11 cellular contexts compared by ENCODE assay signal in genomic region chr22:25566812-25567211, GRCh38. TPM values are rescaled to one million over a fixed set of nuclear protein-coding genes. Genes with fewer than 3 reads are reported as not detected.
DNase-seq lines count a peak whose midpoint lies in the region; ATAC-seq, FAIRE-seq and TF ChIP-seq lines count a peak whose summit lies in the region.
"Had no signal": no experiment of that assay in that cellular context is flagged by ENCODE, and none has a peak within 500 bp of the region (broad histone marks: within the 10 kb centered on the region; RNA-seq: fewer than 3 reads in every experiment).

No MANE protein-coding gene starts in this region.

- ATAC-seq in HG03439 (IDR thresholded peaks at IDR 0.05; ENCODE audit: unreplicated experiment) (no peak), HG03095 (IDR thresholded peaks at IDR 0.05; ENCODE audit: unreplicated experiment) (no peak)

- H3K36me3 ChIP-seq in left ventricle myocardium inferior (no peaks in the 10 kb centered on the region), right atrium auricular region (no peaks in the 10 kb centered on the region), OCI-LY7 (ENCODE audit: insufficient read depth, low read length) (no peaks in the 10 kb centered on the region)
- H3K36me3 ChIP-seq: MG63 had no signal

- H3K4me3 ChIP-seq in left ventricle myocardium inferior (peak overlapping the region; percentile 92), right atrium auricular region (no peak overlapping the region), OCI-LY7 (ENCODE audit: low read depth, low read length, poor library complexity, severe bottlenecking) (peak overlapping the region; percentile 96)
- H3K4me3 ChIP-seq: MG63 had no signal

- H3K79me2 ChIP-seq in OCI-LY7 (ENCODE audit: insufficient read depth, low read depth, low read length): peaks cover 67% of the 10 kb centered on the region

- H3K4me1 Mint-ChIP-seq in immature natural killer cell: peaks cover 10 to 25% of the 10 kb centered on the region in 2 donors

- intact Hi-C loops in left ventricle myocardium inferior (cut with micrococcal nuclease) (no loop called here), OCI-LY7 (cut with micrococcal nuclease; ENCODE audit: unreplicated experiment) (loop anchor here (2.0 to 5.0 kb wide), 5 partner anchors 60 to 205 kb away; no protein-coding TSS in a partner anchor)

- H3K27me3 ChIP-seq in left ventricle myocardium inferior (ENCODE audit: low read depth) (peaks cover 17% of the 10 kb centered on the region), right atrium auricular region (no peaks in the 10 kb centered on the region)

- peak overlapping the region; percentile 23 for H3K27ac ChIP-seq in left ventricle myocardium inferior (replicated peaks)
- H3K27ac ChIP-seq in right atrium auricular region: no peak overlapping the region
- H3K27ac ChIP-seq in OCI-LY7 (ENCODE audit: low read depth, low read length, poor library complexity, severe bottlenecking): peak overlapping the region; percentile 81

- peak; percentile 63 for FAIRE-seq in urothelium cell line (lab: Jason Lieb, UNC)
- FAIRE-seq: TTC549 had no signal

- no peaks in the 10 kb centered on the region for H3K9me3 Mint-ChIP-seq in immature natural killer cell

- H3K4me1 ChIP-seq in left ventricle myocardium inferior (peaks cover 37% of the 10 kb centered on the region), right atrium auricular region (peaks cover 0 to 16% of the 10 kb centered on the region in 2 donors), OCI-LY7 (ENCODE audit: insufficient read depth, low read length, poor library complexity, severe bottlenecking) (peaks cover 54% of the 10 kb centered on the region)

- CTCF ChIA-PET in OCI-LY7 (lab: Charles Lee; ENCODE audit: unreplicated experiment): no interaction called here

- peak overlapping the region; percentile 93 for H3K4me2 ChIP-seq in OCI-LY7 (ENCODE audit: low read length)

- DNase-seq in left ventricle myocardium inferior: no peak
- no peak for DNase-seq in right atrium auricular region (ENCODE audit: low spot score)
- DNase-seq in OCI-LY7 (ENCODE audit: low spot score): peak; percentile 62
- DNase-seq in immature natural killer cell: no peak
- DNase-seq in urothelium cell line (ENCODE audit: low spot score): no peak
- no peak for DNase-seq in NCI-H1436 (lab: John Stamatoyannopoulos, UW)
- DNase-seq: amniotic stem cell, MG63 had no signal

- H3K9me2 ChIP-seq in OCI-LY7 (ENCODE audit: insufficient read depth, low read length): no peaks in the 10 kb centered on the region

- no TSS peak for BruUV-seq in OCI-LY7 (replicated peaks; lab: Mats Ljungman, UMichigan)

- H3K27me3 Mint-ChIP-seq in immature natural killer cell (ENCODE audit: low read depth in 3 of 3): peaks cover 4 to 22% (median 7%) of the 10 kb centered on the region in 3 donors

- POLR2A ChIA-PET in OCI-LY7 (lab: Charles Lee): interaction anchor here (1.2 kb wide), 1 partner anchor 21 kb away, joined by 4 read pairs; no protein-coding TSS in a partner anchor

- peak overlapping the region in 3 of 5 donors; percentile 51 to 98 (median 86) for H3K4me3 Mint-ChIP-seq in immature natural killer cell

- H2AFZ ChIP-seq in OCI-LY7 (ENCODE audit: low read length): peak overlapping the region; percentile 48; the same call in 1 of the 2 replicates

- H3K27ac Mint-ChIP-seq in immature natural killer cell: no peak overlapping the region

- TF ChIP-seq CTCF in left ventricle myocardium inferior (IDR thresholded peaks at IDR 0.05; ENCODE audit: borderline replicate concordance): no peak
- no peak for TF ChIP-seq CTCF in right atrium auricular region (IDR thresholded peaks at IDR 0.05)
- TF ChIP-seq CTCF in OCI-LY7 (conservative IDR thresholded peaks at IDR 0.05; ENCODE audit: low read length): no peak

- no peaks in the 10 kb centered on the region for H3K36me3 Mint-ChIP-seq in immature natural killer cell

- H4K20me1 ChIP-seq in OCI-LY7 (ENCODE audit: insufficient read depth, low read length): no peaks in the 10 kb centered on the region

- H3K9me3 ChIP-seq in left ventricle myocardium inferior (replicated peaks): no peaks in the 10 kb centered on the region
- no peaks in the 10 kb centered on the region for H3K9me3 ChIP-seq in right atrium auricular region
- no peaks in the 10 kb centered on the region for H3K9me3 ChIP-seq in OCI-LY7 (ENCODE audit: low read length)
- H3K9me3 ChIP-seq: MG63 had no signal

RNA-seq across cellular contexts. Expression of gene GRK3, which starts 2.3 kb away (rescaled TPM):
- total RNA-seq in left ventricle myocardium inferior (3.8 TPM), right atrium auricular region (1 to 10 TPM; 6.2 to 9.1 TPM), OCI-LY7 (2022) (39.3 and 39.5 TPM in 2 replicates)
- total RNA-seq in OCI-LY7 (2014; rRNA removed; shearing (Covaris generic)): 11.1 and 14.2 TPM in 2 replicates
- under 1 TPM; 0.14 to 0.34 (median 0.24) TPM for polyA plus RNA-seq in immature natural killer cell

Comparison
In these comparisons a context has a peak if more than half of its experiments do, and no peak if none do; other contexts are left out.
1. H3K27ac ChIP-seq: peak in left ventricle myocardium inferior (single experiment) and OCI-LY7 (single experiment); none in right atrium auricular region (0 of 2).
2. H3K4me3 ChIP-seq: peak in left ventricle myocardium inferior (single experiment) and OCI-LY7 (single experiment); none in right atrium auricular region (0 of 2).